9 cellular contexts compared by ENCODE assay signal in the genomic region with DNA sequence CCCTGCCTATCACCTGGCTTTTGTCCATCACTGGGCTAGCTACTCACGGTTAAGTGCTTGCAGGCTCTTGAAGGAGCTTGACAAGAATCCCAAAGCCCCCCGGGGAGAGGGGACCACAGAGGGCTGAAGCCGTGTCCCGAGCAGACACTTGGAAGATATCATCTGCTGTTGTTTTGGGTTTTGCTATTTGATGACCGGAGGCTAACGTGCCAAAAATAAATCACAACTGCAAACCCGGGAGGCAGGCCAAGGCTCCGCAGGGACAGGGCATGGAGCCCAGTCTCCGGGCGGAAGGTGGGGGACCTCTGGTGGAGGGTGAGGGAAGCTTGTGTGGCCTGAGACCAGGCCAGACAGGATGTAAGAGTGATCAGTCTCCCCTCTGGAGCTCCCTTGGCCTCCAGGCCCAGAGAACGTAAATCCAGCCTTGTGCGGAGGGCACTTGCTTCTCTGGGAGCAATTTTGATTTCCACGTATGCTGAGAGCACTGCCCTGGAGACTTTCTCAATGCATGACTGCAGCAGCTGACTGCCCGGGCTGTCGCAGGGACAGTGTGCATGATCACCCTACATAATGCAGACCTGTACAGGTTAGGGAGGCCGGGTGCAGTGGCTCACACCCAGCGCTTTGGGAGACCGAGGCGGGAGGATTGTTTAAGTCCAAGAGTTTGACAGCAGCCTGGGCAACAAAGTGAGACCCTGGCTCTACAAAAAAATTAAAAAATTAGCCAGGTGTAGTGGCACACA. TPM values are rescaled to one million over a fixed set of nuclear protein-coding genes. Genes with fewer than 3 reads are reported as not detected.
DNase-seq lines count a peak whose midpoint lies in the region; ATAC-seq, FAIRE-seq and TF ChIP-seq lines count a peak whose summit lies in the region.
"Had no signal": no experiment of that assay in that cellular context is flagged by ENCODE, and none has a peak within 500 bp of the region (broad histone marks: within the 10 kb centered on the region; RNA-seq: fewer than 3 reads in every experiment).

A gene (minus strand): TSS at position 164 of the 743 bp plus-strand sequence. CDS start 4,011 bp downstream, outside the sequence.

- no peaks in the 10 kb centered on the region for H4K20me1 ChIP-seq in GM12878 (ENCODE audit: control insufficient read depth, insufficient read depth)

- WGBS in GM12878 (ENCODE audit: insufficient coverage, insufficient replicate concordance, low lambda C conversion rate, missing lambda C conversion rate), result 79% methylated on average over 15 of the region's 19 CpGs

- H3K4me3 Mint-ChIP-seq in stimulated activated effector memory CD8-positive, alpha-beta T cell treated with anti-CD3 and anti-CD28 coated beads, Interleukin-12 subunit alpha, Interleukin-12 subunit beta, amount 100 ng/mL, for 72 hours, result no peak within 1 kb of the TSS

- no peaks in the 10 kb centered on the region for H3K4me1 Mint-ChIP-seq in stimulated activated effector memory CD8-positive, alpha-beta T cell treated with anti-CD3 and anti-CD28 coated beads, Interleukin-12 subunit alpha, Interleukin-12 subunit beta, amount 100 ng/mL, for 72 hours

- RAD21 ChIA-PET in GM12878 (lab: Charles Lee; ENCODE audit: unreplicated experiment), result interaction anchor here (0.5 kb wide), 1 partner anchor 17 kb away, joined by 3 read pairs; no protein-coding TSS in a partner anchor

- SMC1A ChIA-PET in GM12878 (lab: Charles Lee; ENCODE audit: uncharacterized antibody, unreplicated experiment), result no interaction called here

- no peak within 1 kb of the TSS for H2AFZ ChIP-seq in GM12878 (ENCODE audit: control insufficient read depth, low read depth, low read length)

- BruUV-seq in GM12878 (replicated peaks; lab: Mats Ljungman, UMichigan), result no TSS peak

- H3K9ac ChIP-seq in GM12878 (ENCODE audit: control insufficient read depth, insufficient read depth, low read length), result no peak within 1 kb of the TSS

- ATAC-seq in GM12878, result peak; percentile 43
- peak; percentile 40 for ATAC-seq in stimulated activated effector memory CD8-positive, alpha-beta T cell treated with anti-CD3 and anti-CD28 coated beads, Interleukin-12 subunit alpha, Interleukin-12 subunit beta, amount 100 ng/mL, for 72 hours
- no peak for ATAC-seq in GM18909 (IDR thresholded peaks at IDR 0.05; ENCODE audit: poor library complexity, unreplicated experiment)

- no peaks in the 10 kb centered on the region for H3K9me3 Mint-ChIP-seq in stimulated activated effector memory CD8-positive, alpha-beta T cell treated with anti-CD3 and anti-CD28 coated beads, Interleukin-12 subunit alpha, Interleukin-12 subunit beta, amount 100 ng/mL, for 72 hours

- in situ Hi-C loops in GM12878 (cut with MboI), result no loop called here

- H3K4me1 ChIP-seq in GM12878 (ENCODE audit: control insufficient read depth, insufficient read depth, low read length), result no peaks in the 10 kb centered on the region
- H3K4me1 ChIP-seq: HAP-1 had no signal

- H3K4me3 ChIP-seq in GM12878, result no peak within 1 kb of the TSS
- H3K4me3 ChIP-seq: HAP-1 had no signal

- H3K27me3 ChIP-seq in GM12878 (replicated peaks in 1 of 2; ENCODE audit: control insufficient read depth in 2 of 2, insufficient read depth in 2 of 2, low read length in 1 of 2), result no peaks in the 10 kb centered on the region

- POLR2A ChIA-PET in GM12878 (lab: Charles Lee), result no interaction called here

- H3K79me2 ChIP-seq in GM12878 (ENCODE audit: control insufficient read depth, insufficient read depth, low read length), result no peaks in the 10 kb centered on the region

- no peak for TF ChIP-seq CTCF in GM12878 (IDR thresholded peaks at IDR 0.05 in 2 of 3, conservative IDR thresholded peaks at IDR 0.05 in 1 of 3; ENCODE audit: control insufficient read depth in 2 of 3, extremely low read depth in 1 of 3, insufficient read depth in 1 of 3, low read depth in 3 of 3, low read length in 3 of 3)

- TF ChIP-seq POLR2A in GM12878 (IDR thresholded peaks at IDR 0.05; ENCODE audit: low read depth, low read length), result no peak

- H3K27ac Mint-ChIP-seq in stimulated activated effector memory CD8-positive, alpha-beta T cell treated with anti-CD3 and anti-CD28 coated beads, Interleukin-12 subunit alpha, Interleukin-12 subunit beta, amount 100 ng/mL, for 72 hours, result peak within 1 kb of the TSS; percentile 83

- no peaks in the 10 kb centered on the region for H3K9me3 ChIP-seq in GM12878 (replicated peaks; ENCODE audit: control insufficient read depth, insufficient read depth, low read length)
- H3K9me3 ChIP-seq: HAP-1 had no signal

- intact Hi-C loops in GM12878 (cut with micrococcal nuclease; ENCODE audit: unreplicated experiment), result no loop called here

- TF ChIP-seq RAD21 in GM12878 (IDR thresholded peaks at IDR 0.05; ENCODE audit: insufficient read depth, low read depth, low read length), result no peak

- peaks cover 45% of the 10 kb centered on the region for H3K36me3 Mint-ChIP-seq in stimulated activated effector memory CD8-positive, alpha-beta T cell treated with anti-CD3 and anti-CD28 coated beads, Interleukin-12 subunit alpha, Interleukin-12 subunit beta, amount 100 ng/mL, for 72 hours

- TF ChIP-seq EP300 in GM12878 (IDR thresholded peaks at IDR 0.05; ENCODE audit: borderline replicate concordance in 1 of 2, control insufficient read depth in 1 of 2, low read depth in 2 of 2, low read length in 2 of 2), result no peak

- peak; percentile 82 for DNase-seq in COLO829 (ENCODE audit: low spot score)
- peak; percentile 84 for DNase-seq in NCI-H1092 treated with DMSO at 0.1 percent for 48 hours (lab: John Stamatoyannopoulos, UW)
- no peak for DNase-seq in GM12878 (ENCODE audit: low read depth, low spot score)
- DNase-seq in iPS-NIHi7 (ENCODE audit: extremely low spot score), result peak; percentile 43
- DNase-seq in stimulated activated effector memory CD8-positive, alpha-beta T cell treated with anti-CD3 and anti-CD28 coated beads, Interleukin-12 subunit alpha, Interleukin-12 subunit beta, amount 100 ng/mL, for 72 hours (ENCODE audit: low spot score in 2 of 2), result no peak
- DNase-seq in GM19239 (ENCODE audit: insufficient read length, low spot score), result no peak
- no peak for DNase-seq in SW480 (ENCODE audit: low spot score)

- CTCF ChIA-PET in GM12878 (lab: Yijun Ruan, JAX), result interaction anchor here (2.8 kb wide), 1 partner anchor 18 kb away, joined by 12 read pairs; no protein-coding TSS in a partner anchor

- FAIRE-seq in GM12878 (lab: Jason Lieb, UNC) (no peak), GM19239 (lab: Jason Lieb, UNC) (no peak)

- H3K27ac ChIP-seq in GM12878 (ENCODE audit: control insufficient read depth, insufficient read depth), result no peak within 1 kb of the TSS

- no peak within 1 kb of the TSS for H3K4me2 ChIP-seq in GM12878 (ENCODE audit: control insufficient read depth, insufficient read depth)

- H3K36me3 ChIP-seq in GM12878 (ENCODE audit: control insufficient read depth in 2 of 2, insufficient read depth in 2 of 2, low read length in 1 of 2), result no peaks in the 10 kb centered on the region
- H3K36me3 ChIP-seq: HAP-1 had no signal

TF ChIP-seq in GM12878, 131 proteins besides CTCF, POLR2A, EP300 and RAD21 (continues in another document):
- TF ChIP-seq GABPA (IDR thresholded peaks at IDR 0.05; ENCODE audit: low read depth) (no peak), CEBPB (IDR thresholded peaks at IDR 0.05; ENCODE audit: borderline replicate concordance in 1 of 2, low read depth in 2 of 2, low read length in 2 of 2) (no peak), HDGF (IDR thresholded peaks at IDR 0.05) (no peak), ZNF384 (IDR thresholded peaks at IDR 0.05; ENCODE audit: borderline replicate concordance, low read depth, low read length) (no peak), MYB (IDR thresholded peaks at IDR 0.05; ENCODE audit: borderline replicate concordance, low read depth, low read length) (no peak)
- TF ChIP-seq, protein P1, sequence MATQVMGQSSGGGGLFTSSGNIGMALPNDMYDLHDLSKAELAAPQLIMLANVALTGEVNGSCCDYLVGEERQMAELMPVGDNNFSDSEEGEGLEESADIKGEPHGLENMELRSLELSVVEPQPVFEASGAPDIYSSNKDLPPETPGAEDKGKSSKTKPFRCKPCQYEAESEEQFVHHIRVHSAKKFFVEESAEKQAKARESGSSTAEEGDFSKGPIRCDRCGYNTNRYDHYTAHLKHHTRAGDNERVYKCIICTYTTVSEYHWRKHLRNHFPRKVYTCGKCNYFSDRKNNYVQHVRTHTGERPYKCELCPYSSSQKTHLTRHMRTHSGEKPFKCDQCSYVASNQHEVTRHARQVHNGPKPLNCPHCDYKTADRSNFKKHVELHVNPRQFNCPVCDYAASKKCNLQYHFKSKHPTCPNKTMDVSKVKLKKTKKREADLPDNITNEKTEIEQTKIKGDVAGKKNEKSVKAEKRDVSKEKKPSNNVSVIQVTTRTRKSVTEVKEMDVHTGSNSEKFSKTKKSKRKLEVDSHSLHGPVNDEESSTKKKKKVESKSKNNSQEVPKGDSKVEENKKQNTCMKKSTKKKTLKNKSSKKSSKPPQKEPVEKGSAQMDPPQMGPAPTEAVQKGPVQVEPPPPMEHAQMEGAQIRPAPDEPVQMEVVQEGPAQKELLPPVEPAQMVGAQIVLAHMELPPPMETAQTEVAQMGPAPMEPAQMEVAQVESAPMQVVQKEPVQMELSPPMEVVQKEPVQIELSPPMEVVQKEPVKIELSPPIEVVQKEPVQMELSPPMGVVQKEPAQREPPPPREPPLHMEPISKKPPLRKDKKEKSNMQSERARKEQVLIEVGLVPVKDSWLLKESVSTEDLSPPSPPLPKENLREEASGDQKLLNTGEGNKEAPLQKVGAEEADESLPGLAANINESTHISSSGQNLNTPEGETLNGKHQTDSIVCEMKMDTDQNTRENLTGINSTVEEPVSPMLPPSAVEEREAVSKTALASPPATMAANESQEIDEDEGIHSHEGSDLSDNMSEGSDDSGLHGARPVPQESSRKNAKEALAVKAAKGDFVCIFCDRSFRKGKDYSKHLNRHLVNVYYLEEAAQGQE (IDR thresholded peaks at IDR 0.05; ENCODE audit: low read depth, low read length), result no peak

RNA-seq across cellular contexts. Expression of the gene that starts here (rescaled TPM):
- total RNA-seq in GM12878 (2013; cell fraction: nucleolus; rRNA removed), result 2.3 and 3.7 TPM in 2 replicates
- total RNA-seq in GM12878 (2014; rRNA removed) (0.27 and 1.6 TPM in 2 replicates), GM12878 (2014; rRNA removed; fragmentation: Illumina TruSeq; extraction: Trizol) (0.45 and 1.1 TPM in 2 replicates), GM12878 (2021) (0.64 and 0.82 TPM in 2 replicates)
- polyA plus RNA-seq in GM12878 (2011; ENCODE audit: low read depth), result 2.1 TPM
- polyA plus RNA-seq in GM12878 (2011; rRNA removed) (0.62 and 1.4 TPM in 2 replicates), GM12878 (2014; fragmentation: Illumina TruSeq; extraction: Trizol) (0.11 and 0.43 TPM in 2 replicates), GM12878 (2014; fragmentation: Nextera tagmentation; extraction: Ambion mirVana) (under 1 TPM; 0.08 to 0.09 TPM), GM12878 (2014; rRNA removed) (0.86 and 1.2 TPM in 2 replicates), GM12878 (2016; fragmentation: Nextera tagmentation; extraction: Ambion mirVana) (under 1 TPM; 0.15 to 0.31 TPM)
- 0.45 and 1.1 TPM in 2 replicates for polyA plus RNA-seq in GM12878 (2011; cell fraction: cytosol; rRNA removed)
- polyA plus RNA-seq in GM12878 (2011; cell fraction: nucleus; rRNA removed), result 4.9 and 6.0 TPM in 2 replicates
- polyA plus RNA-seq in GM12878 (2012), result 1.7 and 2.3 TPM in 2 replicates
- polyA minus RNA-seq in GM12878 (2011; rRNA and poly(A)+ RNA removed), result 0.67 and 1.5 TPM in 2 replicates
- not detected in 2 replicates for polyA minus RNA-seq in GM12878 (2011; cell fraction: cytosol; rRNA and poly(A)+ RNA removed)
- polyA minus RNA-seq in GM12878 (2011; cell fraction: nucleus; rRNA and poly(A)+ RNA removed), result 1.8 and 2.2 TPM in 2 replicates

Comparison
In these comparisons a context has a peak if more than half of its experiments do, and no peak if none do; other contexts are left out.
1. DNase-seq: peak in COLO829 (single experiment), NCI-H1092 treated with DMSO at 0.1 percent for 48 hours (single experiment) and iPS-NIHi7 (single experiment); none in GM12878 (single experiment), stimulated activated effector memory CD8-positive, alpha-beta T cell treated with anti-CD3 and anti-CD28 coated beads, Interleukin-12 subunit alpha, Interleukin-12 subunit beta, amount 100 ng/mL, for 72 hours (0 of 2), GM19239 (single experiment) and SW480 (single experiment).